16 cellular contexts compared by ENCODE assay signal in genomic region chr3:72604287-72604686, GRCh38.
"Had no signal": no experiment of that assay in that cellular context is flagged by ENCODE, and none has a peak within 500 bp of the region (broad histone marks: within the 10 kb centered on the region; RNA-seq: fewer than 3 reads in every experiment).

No MANE protein-coding gene starts in this region.

- H3K27ac Mint-ChIP-seq: activated CD4-positive, alpha-beta memory T cell treated with anti-CD3 and anti-CD28 coated beads, Interleukin-2, amount 10 ng/mL, durations not matched to agents 7 days and 5 days; activated T-cell treated with anti-CD3 and anti-CD28 coated beads, Interleukin-2, amount 50 U/mL, for 24 hours; naive B cell; T-helper 17 cell; WTC11 had no signal

- H3K4me3 Mint-ChIP-seq: activated CD4-positive, alpha-beta memory T cell treated with anti-CD3 and anti-CD28 coated beads, Interleukin-2, amount 10 ng/mL, durations not matched to agents 7 days and 5 days; activated T-cell treated with anti-CD3 and anti-CD28 coated beads, Interleukin-2, amount 50 U/mL, for 24 hours; naive B cell; T-helper 17 cell; WTC11 had no signal

- H3K4me1 Mint-ChIP-seq: activated CD4-positive, alpha-beta memory T cell treated with anti-CD3 and anti-CD28 coated beads, Interleukin-2, amount 10 ng/mL, durations not matched to agents 7 days and 5 days; naive B cell; WTC11 had no signal

- H3K4me3 ChIP-seq: colonic mucosa, heart left ventricle, ovary, stomach had no signal

- H3K27me3 Mint-ChIP-seq: activated T-cell treated with anti-CD3 and anti-CD28 coated beads, Interleukin-2, amount 50 U/mL, for 24 hours had no signal

- H3K9me3 Mint-ChIP-seq: activated T-cell treated with anti-CD3 and anti-CD28 coated beads, Interleukin-2, amount 50 U/mL, for 24 hours; WTC11 had no signal

- H3K36me3 Mint-ChIP-seq: naive B cell, WTC11 had no signal

- DNase-seq: activated CD4-positive, alpha-beta memory T cell treated with anti-CD3 and anti-CD28 coated beads, Interleukin-2, amount 10 ng/mL, durations not matched to agents 7 days and 5 days; activated CD4-positive, alpha-beta T cell treated with anti-CD3 and anti-CD28 coated beads for 4 hours; activated effector memory CD4-positive, alpha-beta T cell treated with Interleukin-2 at 50 U/mL for 16 hours; activated naive CD4-positive, alpha-beta T cell treated with anti-CD3 and anti-CD28 coated beads, Interleukin-2, amount 50 U/mL, for 16 hours; activated T-cell treated with anti-CD3 and anti-CD28 coated beads, Interleukin-2, amount 50 U/mL, for 24 hours; colonic mucosa; effector CD4-positive, alpha-beta T cell; heart left ventricle; mammary epithelial cell; naive B cell; ovary; stimulated activated CD4-positive, alpha-beta T cell treated with anti-CD3 and anti-CD28 coated beads, Interleukin-12 subunit alpha, Interleukin-12 subunit beta, amount 100 ng/mL, for 4 hours; stimulated activated CD4-positive, alpha-beta T cell treated with anti-CD3 and anti-CD28 coated beads, Interleukin-2, amount 100 ng/mL, for 24 hours; stomach; T-helper 17 cell had no signal

- ATAC-seq: heart left ventricle, T-helper 17 cell, WTC11 had no signal

- H3K27ac ChIP-seq: colonic mucosa, heart left ventricle, ovary, stomach had no signal
